21 cellular contexts compared by ENCODE assay signal in genomic region chr7:49397750-49398149, GRCh38.
"Had no signal": no experiment of that assay in that cellular context is flagged by ENCODE, and none has a peak within 500 bp of the region (broad histone marks: within the 10 kb centered on the region; RNA-seq: fewer than 3 reads in every experiment).

No MANE protein-coding gene starts in this region.

- H3K9me3 ChIP-seq: breast epithelium, colonic mucosa, esophagus muscularis mucosa, left ventricle myocardium inferior, neutrophil, ovary, prostate gland, thyroid gland had no signal

- H2AFZ ChIP-seq: hepatocyte had no signal

- H3K79me2 ChIP-seq: hepatocyte had no signal

- H3K27ac ChIP-seq: breast epithelium, colonic mucosa, esophagus muscularis mucosa, hepatocyte, left ventricle myocardium inferior, neutrophil, ovary, prostate gland, thyroid gland, WERI-Rb-1 had no signal

- ATAC-seq: activated T-cell treated with anti-CD3 and anti-CD28 coated beads, Interleukin-2, amount 50 U/mL, for 4 hours; natural killer cell had no signal

- H3K27me3 ChIP-seq: breast epithelium, colonic mucosa, esophagus muscularis mucosa, hepatocyte, neutrophil, ovary, thyroid gland had no signal

- H3K36me3 ChIP-seq: breast epithelium, colonic mucosa, esophagus muscularis mucosa, left ventricle myocardium inferior, neutrophil, ovary, prostate gland, thyroid gland, WERI-Rb-1 had no signal

- H3K4me1 ChIP-seq: breast epithelium, colonic mucosa, esophagus muscularis mucosa, left ventricle myocardium inferior, prostate gland, thyroid gland had no signal

- H3K4me3 ChIP-seq: breast epithelium, colonic mucosa, esophagus muscularis mucosa, hepatocyte, left ventricle myocardium inferior, ovary, prostate gland, thyroid gland had no signal

- H3K4me2 ChIP-seq: hepatocyte had no signal

- DNase-seq: activated CD4-positive, alpha-beta T cell treated with anti-CD3 and anti-CD28 coated beads for 1 hour; activated CD8-positive, alpha-beta memory T cell treated with anti-CD3 and anti-CD28 coated beads for 24 hours; activated CD8-positive, alpha-beta memory T cell treated with anti-CD3 and anti-CD28 coated beads, Interleukin-2, amount 50 U/mL, for 4 hours; activated naive CD4-positive, alpha-beta T cell; activated T-cell treated with anti-CD3 and anti-CD28 coated beads, Interleukin-2, amount 50 U/mL, for 4 hours; colonic mucosa; glutamatergic neuron; mammary epithelial cell; midbrain; natural killer cell; ovary; stimulated activated CD4-positive, alpha-beta T cell treated with anti-CD3 and anti-CD28 coated beads, Interleukin-4, amount 100 ng/mL, for 1 hour; stimulated activated naive CD4-positive, alpha-beta T cell treated with Interleukin-2 at 50 U/mL for 16 hours; thyroid gland; WERI-Rb-1 had no signal
